15 cellular contexts compared by ENCODE assay signal in the genomic region with DNA sequence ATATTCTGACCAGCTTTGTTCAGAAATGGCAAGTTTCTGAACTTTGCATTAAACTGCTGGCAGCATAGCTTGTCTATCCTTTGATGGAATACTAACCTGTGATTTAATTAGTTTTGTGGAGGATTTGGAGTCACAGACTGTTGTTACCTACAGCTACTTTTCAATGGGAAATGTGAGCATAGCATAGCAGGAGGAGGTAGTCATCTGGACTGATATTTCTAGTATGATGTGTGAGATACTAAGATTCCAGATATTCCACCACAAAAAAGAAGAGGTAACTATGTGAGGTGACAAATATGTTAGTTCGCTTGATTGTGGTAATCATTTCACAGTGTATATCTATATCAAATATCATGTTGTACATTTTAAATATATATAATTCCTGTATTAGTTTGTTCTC.
"Had no signal": no experiment of that assay in that cellular context is flagged by ENCODE, and none has a peak within 500 bp of the region (broad histone marks: within the 10 kb centered on the region; RNA-seq: fewer than 3 reads in every experiment).

No MANE protein-coding gene starts in this region.

- H3K36me3 ChIP-seq: ascending aorta, upper lobe of left lung had no signal

- H3K4me1 ChIP-seq: ascending aorta, upper lobe of left lung had no signal

- H3K27ac ChIP-seq: ascending aorta, skin epidermis, upper lobe of left lung had no signal

- H3K9me3 Mint-ChIP-seq: nephron had no signal

- DNase-seq: activated CD4-positive, CD25-positive, alpha-beta regulatory T cell treated with anti-CD3 and anti-CD28 coated beads, Interleukin-2, amount 50 U/mL, for 72 hours; activated naive CD4-positive, alpha-beta T cell treated with Interleukin-2 at 50 U/mL for 16 hours; hippocampal formation; kidney glomerular epithelial cell; left ventricle myocardium superior; mesendoderm; occipital lobe; right cardiac atrium; stimulated activated CD4-positive, alpha-beta T cell treated with anti-CD3 and anti-CD28 coated beads, Interleukin-4, amount 100 ng/mL, for 4 hours; upper lobe of left lung had no signal

- H3K4me3 ChIP-seq: ascending aorta, skin epidermis, upper lobe of left lung had no signal

- H3K27me3 Mint-ChIP-seq: stimulated activated naive CD8-positive, alpha-beta T cell treated with anti-CD3 and anti-CD28 coated beads, Interleukin-15, Interleukin-2, amounts not matched to agents 100 ng/mL and 50 ng/mL, for 24 hours had no signal

- H3K27me3 ChIP-seq: ascending aorta, upper lobe of left lung had no signal

- H3K4me3 Mint-ChIP-seq: nephron; stimulated activated naive CD8-positive, alpha-beta T cell treated with anti-CD3 and anti-CD28 coated beads, Interleukin-15, Interleukin-2, amounts not matched to agents 100 ng/mL and 50 ng/mL, for 24 hours had no signal

- ATAC-seq: esophagus mucosa, left ventricle myocardium superior, right cardiac atrium had no signal

- H3K27ac Mint-ChIP-seq: nephron; stimulated activated naive CD8-positive, alpha-beta T cell treated with anti-CD3 and anti-CD28 coated beads, Interleukin-15, Interleukin-2, amounts not matched to agents 100 ng/mL and 50 ng/mL, for 24 hours had no signal

- H3K9me3 ChIP-seq: ascending aorta, upper lobe of left lung had no signal
